In genomic region chr1:99180343-99180808, GRCh38 we compare ENCODE assay signal across 8 cellular contexts.
DNase-seq lines count a peak whose midpoint lies in the region; ATAC-seq and TF ChIP-seq lines count a peak whose summit lies in the region.

No MANE protein-coding gene starts in this region.

- ATAC-seq in HG02759 (IDR thresholded peaks at IDR 0.05; ENCODE audit: unreplicated experiment) = peak; percentile 100

- H3K36me3 ChIP-seq in adipocyte (ENCODE audit: control insufficient read depth, insufficient read depth, low read length, severe bottlenecking) = no peaks in the 10 kb centered on the region
- no peaks in the 10 kb centered on the region for H3K36me3 ChIP-seq in left ventricle myocardium inferior

- intact Hi-C loops in left ventricle myocardium inferior (cut with micrococcal nuclease) = loop anchor here (5.0 kb wide), 1 partner anchor 297 kb away; no protein-coding TSS in a partner anchor

- no peaks in the 10 kb centered on the region for H3K9me3 ChIP-seq in adipocyte (ENCODE audit: control insufficient read depth, low read length)
- no peaks in the 10 kb centered on the region for H3K9me3 ChIP-seq in left ventricle myocardium inferior (replicated peaks)

- peak overlapping the region; percentile 62 for H3K9ac ChIP-seq in adipocyte (ENCODE audit: low read length)

- H3K4me3 ChIP-seq in adipocyte (ENCODE audit: low read length) (no peak overlapping the region), left ventricle myocardium inferior (no peak overlapping the region)

- H3K4me1 ChIP-seq in adipocyte (ENCODE audit: control insufficient read depth, insufficient read depth, low read length) = peaks cover 15% of the 10 kb centered on the region
- H3K4me1 ChIP-seq in left ventricle myocardium inferior = peaks cover 8% of the 10 kb centered on the region

- H3K27ac ChIP-seq in left ventricle myocardium inferior (replicated peaks) = peak overlapping the region; percentile 47

- TF ChIP-seq CTCF in GM13976 (IDR thresholded peaks at IDR 0.05; ENCODE audit: borderline replicate concordance, control extremely low read depth, extremely low read depth, insufficient read depth, missing control alignments) (peak; percentile 61), left ventricle myocardium inferior (IDR thresholded peaks at IDR 0.05; ENCODE audit: borderline replicate concordance) (peak; percentile 84)

- DNase-seq in GM13976 (ENCODE audit: low spot score) (peak; percentile 39), NCI-H1092 treated with DMSO at 0.1 percent for 48 hours (lab: John Stamatoyannopoulos, UW) (peak; percentile 99), SKM-1 (lab: John Stamatoyannopoulos, UW; ENCODE audit: unreplicated experiment) (peak; percentile 52), adipocyte (ENCODE audit: low read depth) (peak; percentile 89), left ventricle myocardium inferior (peak; percentile 41), retina (peak; percentile 86), 8988T (no peak)

- in situ Hi-C loops in GM13976 (cut with MboI; ENCODE audit: low sequenced_read_pairs, unreplicated experiment) = loop anchor here (10.0 to 25.0 kb wide), 2 partner anchors 294 to 507 kb away; no protein-coding TSS in a partner anchor

- H3K27me3 ChIP-seq in adipocyte (replicated peaks; ENCODE audit: control insufficient read depth, insufficient read depth, low read length) = no peaks in the 10 kb centered on the region
- no peaks in the 10 kb centered on the region for H3K27me3 ChIP-seq in left ventricle myocardium inferior (ENCODE audit: low read depth)
